In the genomic region with DNA sequence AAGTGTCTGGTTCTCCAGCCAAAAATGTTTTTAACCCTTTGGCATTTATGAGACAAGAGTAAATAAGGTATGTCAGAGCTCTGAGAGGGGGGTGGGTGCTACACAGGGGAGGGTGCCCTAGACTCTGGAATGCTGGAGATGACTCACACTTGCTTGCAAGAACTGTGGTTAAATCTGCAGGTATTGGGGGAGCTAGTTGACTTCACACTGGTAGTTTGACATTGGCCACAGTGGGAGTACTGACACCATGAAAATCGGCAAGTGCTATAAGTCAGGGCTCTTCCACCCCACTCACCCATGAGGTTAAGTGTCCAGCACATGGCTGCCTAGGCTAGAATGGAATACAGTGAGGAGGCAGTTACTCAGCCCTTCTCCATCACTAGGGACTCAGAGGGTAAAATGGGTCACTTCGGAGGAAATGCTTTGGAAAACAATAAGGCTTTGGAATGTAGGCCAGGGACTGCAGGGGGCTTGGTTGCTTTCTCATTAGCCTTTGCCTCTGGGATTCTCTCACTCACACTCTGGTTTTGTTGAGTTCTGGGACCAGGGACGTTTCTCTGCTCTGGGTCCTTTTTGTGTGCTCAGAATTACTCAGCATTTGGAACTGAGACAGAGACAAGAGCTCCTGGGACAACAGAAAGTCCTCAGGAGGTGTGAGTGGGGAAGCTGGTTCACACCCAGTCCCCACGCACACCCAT, we compare ENCODE assay signal across 9 cellular contexts.
DNase-seq lines count a peak whose midpoint lies in the region; ATAC-seq, FAIRE-seq and TF ChIP-seq lines count a peak whose summit lies in the region.
"Had no signal": no experiment of that assay in that cellular context is flagged by ENCODE, and none has a peak within 500 bp of the region (broad histone marks: within the 10 kb centered on the region; RNA-seq: fewer than 3 reads in every experiment).

No MANE protein-coding gene starts in this region.

- intact Hi-C loops in thyroid gland (cut with DNase I), result loop anchor here (10.0 kb wide), 1 partner anchor 86 kb away; no protein-coding TSS in a partner anchor
- intact Hi-C loops in posterior cingulate gyrus (cut with DNase I), result no loop called here

- no peak for FAIRE-seq in bronchial epithelial cell (lab: Jason Lieb, UNC)

- no peak for TF ChIP-seq POLR2A in thyroid gland (IDR thresholded peaks at IDR 0.05)

- H3K4me1 ChIP-seq in thyroid gland, result peaks cover 56 to 59% of the 10 kb centered on the region in 2 donors

- no peak overlapping the region for H3K4me3 ChIP-seq in bronchial epithelial cell (ENCODE audit: low read depth, low read length)
- H3K4me3 ChIP-seq in thyroid gland (replicated peaks in 1 of 3), result no peak overlapping the region

- DNase-seq in HT1080 (ENCODE audit: low read depth) (peak; percentile 72), bronchial epithelial cell (ENCODE audit: low read depth) (peak; percentile 87), iris pigment epithelial cell (ENCODE audit: low read depth) (peak; percentile 32), thyroid gland (peak in 1 of 2 donors; percentile 45), SHP77 (lab: John Stamatoyannopoulos, UW) (no peak), posterior cingulate gyrus (no peak)
- DNase-seq: stimulated activated CD4-positive, alpha-beta T cell treated with anti-CD3 and anti-CD28 coated beads, Interleukin-12 subunit alpha, Interleukin-12 subunit beta, amount 100 ng/mL, for 4 hours had no signal

- TF ChIP-seq CTCF in bronchial epithelial cell (IDR thresholded peaks at IDR 0.05; ENCODE audit: insufficient read depth, low read length, severe bottlenecking) (no peak), thyroid gland (IDR thresholded peaks at IDR 0.05) (no peak)

- H3K36me3 ChIP-seq in bronchial epithelial cell (ENCODE audit: control insufficient read depth, insufficient read depth, low read length) (no peaks in the 10 kb centered on the region), thyroid gland (no peaks in the 10 kb centered on the region)

- peak overlapping the region; percentile 71 to 88 (median 87) for H3K27ac ChIP-seq in thyroid gland

- 23 to 30% methylated on average over 4 of the region's 4 CpGs for WGBS in thyroid gland, 2 donors

- ATAC-seq in GM21423 (IDR thresholded peaks at IDR 0.05; ENCODE audit: unreplicated experiment) (no peak), HG03442 (IDR thresholded peaks at IDR 0.05; ENCODE audit: unreplicated experiment) (no peak)

- H3K27me3 ChIP-seq in bronchial epithelial cell (ENCODE audit: control insufficient read depth, insufficient read depth, low read length) (no peaks in the 10 kb centered on the region), thyroid gland (no peaks in the 10 kb centered on the region)

- no peaks in the 10 kb centered on the region for H3K9me3 ChIP-seq in thyroid gland

Comparison
In these comparisons a context has a peak if more than half of its experiments do, and no peak if none do; other contexts are left out.
1. DNase-seq: peak in HT1080 (single experiment), bronchial epithelial cell (single experiment) and iris pigment epithelial cell (single experiment); none in SHP77 (0 of 2) and posterior cingulate gyrus (0 of 10).